ENCODE assay signal across 28 cellular contexts in the genomic region with DNA sequence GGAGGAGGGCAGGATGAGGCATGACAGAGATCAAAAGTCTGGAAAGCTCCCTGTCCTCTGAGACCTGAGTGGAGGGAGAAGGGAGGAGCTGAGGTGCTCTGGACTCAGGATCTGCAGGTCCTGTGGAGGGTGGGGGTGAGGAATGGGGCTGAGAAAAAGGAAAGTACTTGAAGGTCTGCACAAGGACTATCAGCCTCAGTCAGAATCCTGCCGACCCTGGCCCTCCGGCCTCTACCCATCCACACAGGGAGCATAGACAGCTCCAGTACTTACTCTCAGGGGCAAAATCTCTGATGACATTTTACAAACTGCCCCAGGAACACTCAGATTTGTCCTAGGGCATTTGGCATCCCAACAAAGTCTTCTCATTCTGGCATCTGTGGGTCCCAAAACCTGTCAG. TPM values are rescaled to one million over a fixed set of nuclear protein-coding genes. Genes with fewer than 3 reads are reported as not detected.
A peak's percentile ranks its signal among the peaks of the same experiment; 100 is the strongest.
DNase-seq lines count a peak whose midpoint lies in the region; ATAC-seq and TF ChIP-seq lines count a peak whose summit lies in the region.
"Had no signal": no experiment of that assay in that cellular context is flagged by ENCODE, and none has a peak within 500 bp of the region (broad histone marks: within the 10 kb centered on the region; RNA-seq: fewer than 3 reads in every experiment).

No MANE protein-coding gene starts in this region.

- H3K27me3 Mint-ChIP-seq in dendritic cell treated with granulocyte-macrophage colony-stimulating factor and Interleukin-4, amounts not matched to agents 40 ng/mL and 50 ng/mL, for 4 days: peaks cover 5% of the 10 kb centered on the region
- H3K27me3 Mint-ChIP-seq: CD4-positive, alpha-beta memory T cell; CD8-positive, alpha-beta memory T cell had no signal

- H3K4me1 Mint-ChIP-seq in dendritic cell treated with granulocyte-macrophage colony-stimulating factor and Interleukin-4, amounts not matched to agents 40 ng/mL and 50 ng/mL, for 4 days (ENCODE audit: low read depth): peaks cover 26% of the 10 kb centered on the region
- H3K4me1 Mint-ChIP-seq: CD14-positive monocyte; CD4-positive, alpha-beta memory T cell; CD4-positive, CD25-positive, alpha-beta regulatory T cell; CD8-positive, alpha-beta memory T cell had no signal

- H3K9me3 ChIP-seq in vagina (no peaks in the 10 kb centered on the region), heart left ventricle (no peaks in the 10 kb centered on the region)
- H3K9me3 ChIP-seq: BE2C, BLaER1 had no signal

- DNase-seq in mesenteric fat pad (ENCODE audit: low spot score) (peak; percentile 55), vagina (ENCODE audit: extremely low spot score in 2 of 2) (peak; percentile 40 to 56), heart left ventricle (no peak), NCI-H1105 treated with DMSO at 0.1 percent for 48 hours (lab: John Stamatoyannopoulos, UW) (no peak)
- DNase-seq: 8988T; ACHN; BE2C; C1 segment of cervical spinal cord; CD4-positive, alpha-beta memory T cell; CD4-positive, CD25-positive, alpha-beta regulatory T cell; CD8-positive, alpha-beta memory T cell; COR-L47; DMS 273 treated with DMSO at 0.1 percent for 48 hours; DMS153; DMS53; DMS79; DND-41; EL; GDM1 had no signal

- intact Hi-C loops in dendritic cell treated with granulocyte-macrophage colony-stimulating factor and Interleukin-4, amounts not matched to agents 40 ng/mL and 50 ng/mL, for 4 days (cut with micrococcal nuclease): no loop called here
- intact Hi-C loops in vagina (cut with DNase I): no loop called here
- intact Hi-C loops in heart left ventricle (cut with DNase I): no loop called here

- H3K9me3 Mint-ChIP-seq in dendritic cell treated with granulocyte-macrophage colony-stimulating factor and Interleukin-4, amounts not matched to agents 40 ng/mL and 50 ng/mL, for 4 days: no peaks in the 10 kb centered on the region
- H3K9me3 Mint-ChIP-seq: CD14-positive monocyte; CD8-positive, alpha-beta memory T cell had no signal

- no peak for TF ChIP-seq CTCF in vagina (IDR thresholded peaks at IDR 0.05)
- no peak for TF ChIP-seq CTCF in heart left ventricle (IDR thresholded peaks at IDR 0.05)

- H3K27ac ChIP-seq in vagina (no peak overlapping the region), heart left ventricle (no peak overlapping the region)
- H3K27ac ChIP-seq: BLaER1 had no signal

- no peaks in the 10 kb centered on the region for H3K36me3 Mint-ChIP-seq in dendritic cell treated with granulocyte-macrophage colony-stimulating factor and Interleukin-4, amounts not matched to agents 40 ng/mL and 50 ng/mL, for 4 days (ENCODE audit: low read depth)
- H3K36me3 Mint-ChIP-seq: CD14-positive monocyte; CD4-positive, alpha-beta memory T cell; CD4-positive, CD25-positive, alpha-beta regulatory T cell; CD8-positive, alpha-beta memory T cell had no signal

- peak overlapping the region; percentile 39 for H3K4me3 Mint-ChIP-seq in dendritic cell treated with granulocyte-macrophage colony-stimulating factor and Interleukin-4, amounts not matched to agents 40 ng/mL and 50 ng/mL, for 4 days
- H3K4me3 Mint-ChIP-seq: CD14-positive monocyte; CD4-positive, alpha-beta memory T cell; CD4-positive, CD25-positive, alpha-beta regulatory T cell; CD8-positive, alpha-beta memory T cell had no signal

- TF ChIP-seq POLR2A in vagina (IDR thresholded peaks at IDR 0.05): no peak
- TF ChIP-seq POLR2A in heart left ventricle (IDR thresholded peaks at IDR 0.05): no peak

- no peak overlapping the region for H3K4me3 ChIP-seq in vagina
- H3K4me3 ChIP-seq in heart left ventricle: no peak overlapping the region
- H3K4me3 ChIP-seq: BLaER1, GM12878 had no signal

- no peak for ATAC-seq in heart left ventricle
- ATAC-seq in HG03442 (IDR thresholded peaks at IDR 0.05; ENCODE audit: unreplicated experiment): no peak
- ATAC-seq: GM12878 had no signal

- H3K27ac Mint-ChIP-seq in dendritic cell treated with granulocyte-macrophage colony-stimulating factor and Interleukin-4, amounts not matched to agents 40 ng/mL and 50 ng/mL, for 4 days: peak overlapping the region; percentile 65
- H3K27ac Mint-ChIP-seq: CD14-positive monocyte; CD4-positive, alpha-beta memory T cell; CD4-positive, CD25-positive, alpha-beta regulatory T cell had no signal

- H3K27me3 ChIP-seq in vagina: no peaks in the 10 kb centered on the region
- peaks cover 0 to 4% (median 0%) of the 10 kb centered on the region in 9 donors for H3K27me3 ChIP-seq in heart left ventricle
- H3K27me3 ChIP-seq: BE2C had no signal

- H3K4me1 ChIP-seq in vagina: no peaks in the 10 kb centered on the region
- H3K4me1 ChIP-seq in heart left ventricle: no peaks in the 10 kb centered on the region
- H3K4me1 ChIP-seq: BE2C, BLaER1 had no signal

- 76 to 92% (median 81%) methylated on average over 2 of the region's 2 CpGs for WGBS in heart left ventricle, 4 donors

- no peaks in the 10 kb centered on the region for H3K36me3 ChIP-seq in vagina
- no peaks in the 10 kb centered on the region for H3K36me3 ChIP-seq in heart left ventricle
- H3K36me3 ChIP-seq: BE2C, BLaER1 had no signal

RNA-seq across cellular contexts. Expression of gene ITIH6, which starts 1.0 kb away (rescaled TPM):
- total RNA-seq in mesenteric fat pad: not detected
- not detected for total RNA-seq in vagina
- not detected for total RNA-seq in heart left ventricle
- not detected for polyA plus RNA-seq in heart left ventricle
- total RNA-seq: A673; CD4-positive, alpha-beta memory T cell; CD4-positive, CD25-positive, alpha-beta regulatory T cell; CD8-positive, alpha-beta memory T cell; Daoy; G401; GM12878 had no signal
- polyA plus RNA-seq: AG04450; CD14-positive monocyte; CD4-positive, alpha-beta memory T cell; CD4-positive, CD25-positive, alpha-beta regulatory T cell; CD8-positive, alpha-beta memory T cell; GM12878 had no signal

RNA-seq across cellular contexts. Expression of gene MAGED2, which starts 8.5 kb away (rescaled TPM):
- total RNA-seq in mesenteric fat pad (62.9 TPM), vagina (116 TPM), heart left ventricle (100 to 1,000 TPM in 5 of 9 donors, 10 to 100 TPM in 4; 80.7 to 126 (median 102) TPM)
- polyA plus RNA-seq in heart left ventricle: 10 to 100 TPM; 59.3 to 90.9 TPM

Comparison
In these comparisons a context has a peak if more than half of its experiments do, and no peak if none do; other contexts are left out.
1. DNase-seq: peak in mesenteric fat pad (single experiment) and vagina (2 of 2); none in heart left ventricle (0 of 5) and NCI-H1105 treated with DMSO at 0.1 percent for 48 hours (single experiment).